In genomic region chr3:126466886-126467610, GRCh38 we compare ENCODE assay signal across 20 cellular contexts. TPM values are rescaled to one million over a fixed set of nuclear protein-coding genes. Genes with fewer than 3 reads are reported as not detected.
DNase-seq lines count a peak whose midpoint lies in the region; ATAC-seq and TF ChIP-seq lines count a peak whose summit lies in the region.
"Had no signal": no experiment of that assay in that cellular context is flagged by ENCODE, and none has a peak within 500 bp of the region (broad histone marks: within the 10 kb centered on the region; RNA-seq: fewer than 3 reads in every experiment).

No MANE protein-coding gene starts in this region.

- peaks cover 8 to 100% (median 97%) of the 10 kb centered on the region in 6 donors for H3K36me3 ChIP-seq in spleen

- H3K27me3 ChIP-seq in spleen (replicated peaks in 1 of 7), result no peaks in the 10 kb centered on the region

- TF ChIP-seq CTCF in spleen (IDR thresholded peaks at IDR 0.05 in 8 of 11, conservative IDR thresholded peaks at IDR 0.05 in 3 of 11), result no peak

- CTCF ChIA-PET in activated CD4-positive, alpha-beta memory T cell treated with anti-CD3 and anti-CD28 coated beads, Interleukin-2, amount 10 ng/mL, durations not matched to agents 7 days and 5 days (lab: Charles Lee), result no interaction called here
- CTCF ChIA-PET in activated CD4-positive, alpha-beta memory T cell treated with anti-CD3 and anti-CD28 coated beads for 36 hours (lab: Charles Lee), result interaction anchor here (0.8 kb wide), 1 partner anchor 8 kb away, joined by 3 read pairs; no protein-coding TSS in a partner anchor

- no peaks in the 10 kb centered on the region for H3K9me3 ChIP-seq in spleen

- no peak for TF ChIP-seq POLR2A in spleen (IDR thresholded peaks at IDR 0.05)

- H3K27ac Mint-ChIP-seq in activated CD4-positive, alpha-beta memory T cell treated with anti-CD3 and anti-CD28 coated beads, Interleukin-2, amount 10 ng/mL, durations not matched to agents 7 days and 5 days, result peak overlapping the region; percentile 18
- H3K27ac Mint-ChIP-seq in activated CD4-positive, alpha-beta memory T cell treated with anti-CD3 and anti-CD28 coated beads for 36 hours, result no peak overlapping the region
- peak overlapping the region in 1 of 2 donors; percentile 71 for H3K27ac Mint-ChIP-seq in effector memory CD8-positive, alpha-beta T cell

- H3K9me3 Mint-ChIP-seq in activated CD4-positive, alpha-beta memory T cell treated with anti-CD3 and anti-CD28 coated beads, Interleukin-2, amount 10 ng/mL, durations not matched to agents 7 days and 5 days, result no peaks in the 10 kb centered on the region
- no peaks in the 10 kb centered on the region for H3K9me3 Mint-ChIP-seq in activated CD4-positive, alpha-beta memory T cell treated with anti-CD3 and anti-CD28 coated beads for 36 hours
- H3K9me3 Mint-ChIP-seq in effector memory CD8-positive, alpha-beta T cell, result no peaks in the 10 kb centered on the region
- H3K9me3 Mint-ChIP-seq: immature natural killer cell, T-cell had no signal

- peaks cover 67% of the 10 kb centered on the region for H3K36me3 Mint-ChIP-seq in activated CD4-positive, alpha-beta memory T cell treated with anti-CD3 and anti-CD28 coated beads, Interleukin-2, amount 10 ng/mL, durations not matched to agents 7 days and 5 days (ENCODE audit: low read depth)
- peaks cover 62% of the 10 kb centered on the region for H3K36me3 Mint-ChIP-seq in activated CD4-positive, alpha-beta memory T cell treated with anti-CD3 and anti-CD28 coated beads for 36 hours
- H3K36me3 Mint-ChIP-seq in effector memory CD8-positive, alpha-beta T cell (ENCODE audit: insufficient read depth), result peaks cover 95% of the 10 kb centered on the region

- H3K4me1 Mint-ChIP-seq in activated CD4-positive, alpha-beta memory T cell treated with anti-CD3 and anti-CD28 coated beads, Interleukin-2, amount 10 ng/mL, durations not matched to agents 7 days and 5 days, result peaks cover 42% of the 10 kb centered on the region
- peaks cover 35% of the 10 kb centered on the region for H3K4me1 Mint-ChIP-seq in activated CD4-positive, alpha-beta memory T cell treated with anti-CD3 and anti-CD28 coated beads for 36 hours (ENCODE audit: low read depth)
- H3K4me1 Mint-ChIP-seq in effector memory CD8-positive, alpha-beta T cell (ENCODE audit: low read depth in 2 of 2), result peaks cover 25 to 35% of the 10 kb centered on the region in 2 donors

- POLR2A ChIA-PET in activated CD4-positive, alpha-beta memory T cell treated with anti-CD3 and anti-CD28 coated beads, Interleukin-2, amount 10 ng/mL, durations not matched to agents 7 days and 5 days (lab: Charles Lee), result interaction anchor here (1.3 to 1.6 kb wide), 2 partner anchors 8 to 9 kb away, joined by 4 read pairs; partner anchors contain the start of gene ZXDC
- POLR2A ChIA-PET in activated CD4-positive, alpha-beta memory T cell treated with anti-CD3 and anti-CD28 coated beads for 36 hours (lab: Charles Lee), result no interaction called here

- DNase-seq in activated CD4-positive, alpha-beta memory T cell treated with anti-CD3 and anti-CD28 coated beads, Interleukin-2, amount 10 ng/mL, durations not matched to agents 7 days and 5 days, result no peak
- no peak for DNase-seq in activated CD4-positive, alpha-beta memory T cell treated with anti-CD3 and anti-CD28 coated beads for 36 hours
- peak; percentile 39 for DNase-seq in MV-4-11 (lab: John Stamatoyannopoulos, UW)
- DNase-seq in effector memory CD8-positive, alpha-beta T cell, result no peak
- peak; percentile 70 for DNase-seq in spleen
- DNase-seq in NCI-H82 treated with DMSO at 0.1 percent for 48 hours (lab: John Stamatoyannopoulos, UW; ENCODE audit: unreplicated experiment), result no peak
- DNase-seq: immature natural killer cell, midbrain, NCI-H146, NCI-H526, T-cell had no signal

- H3K4me3 Mint-ChIP-seq in activated CD4-positive, alpha-beta memory T cell treated with anti-CD3 and anti-CD28 coated beads, Interleukin-2, amount 10 ng/mL, durations not matched to agents 7 days and 5 days, result no peak overlapping the region
- no peak overlapping the region for H3K4me3 Mint-ChIP-seq in activated CD4-positive, alpha-beta memory T cell treated with anti-CD3 and anti-CD28 coated beads for 36 hours
- peak overlapping the region in 1 of 2 donors; percentile 22 for H3K4me3 Mint-ChIP-seq in effector memory CD8-positive, alpha-beta T cell
- H3K4me3 Mint-ChIP-seq: immature natural killer cell, T-cell had no signal

- 62 to 77% (median 70%) methylated on average over 19 of the region's 19 CpGs for WGBS in spleen, 5 donors

- H3K27me3 Mint-ChIP-seq in activated CD4-positive, alpha-beta memory T cell treated with anti-CD3 and anti-CD28 coated beads, Interleukin-2, amount 10 ng/mL, durations not matched to agents 7 days and 5 days, result no peaks in the 10 kb centered on the region
- H3K27me3 Mint-ChIP-seq in activated CD4-positive, alpha-beta memory T cell treated with anti-CD3 and anti-CD28 coated beads for 36 hours, result no peaks in the 10 kb centered on the region
- H3K27me3 Mint-ChIP-seq in effector memory CD8-positive, alpha-beta T cell, result no peaks in the 10 kb centered on the region
- H3K27me3 Mint-ChIP-seq: T-cell had no signal

- peak overlapping the region in 5 of 8 donors; percentile 3 to 72 (median 58) for H3K27ac ChIP-seq in spleen

- ATAC-seq in effector memory CD8-positive, alpha-beta T cell (replicated peaks), result peak; percentile 22
- ATAC-seq in GM19397 (IDR thresholded peaks at IDR 0.05; ENCODE audit: unreplicated experiment), result no peak
- ATAC-seq in GM18520 (IDR thresholded peaks at IDR 0.05; ENCODE audit: unreplicated experiment), result no peak
- ATAC-seq: activated CD4-positive, CD25-positive, alpha-beta regulatory T cell treated with anti-CD3 and anti-CD28 coated beads, Interleukin-2, amount 50 U/mL, for 24 hours; GM12878; K562; T-cell had no signal

- H3K4me1 ChIP-seq in spleen, result peaks cover 14 to 78% (median 42%) of the 10 kb centered on the region in 6 donors

- intact Hi-C loops in activated CD4-positive, alpha-beta memory T cell treated with anti-CD3 and anti-CD28 coated beads for 36 hours (cut with micrococcal nuclease), result no loop called here
- intact Hi-C loops in spleen (cut with DNase I; ENCODE audit: low total_unique reads), result no loop called here

- no peak overlapping the region for H3K4me3 ChIP-seq in spleen
- H3K4me3 ChIP-seq: GM12878, K562, smooth muscle cell had no signal

RNA-seq across cellular contexts. Expression of gene ZXDC, which starts 8.6 kb away (rescaled TPM):
- total RNA-seq in activated CD4-positive, alpha-beta memory T cell treated with anti-CD3 and anti-CD28 coated beads, Interleukin-2, amount 10 ng/mL, durations not matched to agents 7 days and 5 days, result 10 to 100 TPM; 23.8 to 23.9 TPM
- total RNA-seq in activated CD4-positive, alpha-beta memory T cell treated with anti-CD3 and anti-CD28 coated beads for 36 hours, result 10 to 100 TPM; 18.2 to 19.1 TPM
- 10 to 100 TPM; 32.4 to 75.3 (median 50.0) TPM for total RNA-seq in spleen
- 10 to 100 TPM in 2 of 3 donors, 1 to 10 TPM in 1; 7.5 to 14.6 (median 13.2) TPM for polyA plus RNA-seq in spleen

RNA-seq across cellular contexts. Expression of gene UROC1, which starts 50.5 kb away (rescaled TPM):
- not detected for total RNA-seq in activated CD4-positive, alpha-beta memory T cell treated with anti-CD3 and anti-CD28 coated beads, Interleukin-2, amount 10 ng/mL, durations not matched to agents 7 days and 5 days
- total RNA-seq in activated CD4-positive, alpha-beta memory T cell treated with anti-CD3 and anti-CD28 coated beads for 36 hours, result not detected
- under 1 TPM in 1 of 7 donors, not detected in 6; 0.16 TPM for total RNA-seq in spleen
- polyA plus RNA-seq in spleen, result under 1 TPM; 0.02 to 0.03 (median 0.02) TPM
- total RNA-seq: A673, epithelial cell of proximal tubule, GM12878, K562, osteocyte, smooth muscle cell had no signal
- polyA plus RNA-seq: immature natural killer cell, K562, smooth muscle cell had no signal

RNA-seq across cellular contexts. Expression of gene CHST13, which starts 56.9 kb away (rescaled TPM):
- not detected for total RNA-seq in activated CD4-positive, alpha-beta memory T cell treated with anti-CD3 and anti-CD28 coated beads, Interleukin-2, amount 10 ng/mL, durations not matched to agents 7 days and 5 days
- total RNA-seq in activated CD4-positive, alpha-beta memory T cell treated with anti-CD3 and anti-CD28 coated beads for 36 hours, result not detected
- total RNA-seq in spleen, result 10 to 100 TPM in 1 of 7 donors, 1 to 10 TPM in 6; 2.4 to 11.2 (median 5.6) TPM
- polyA plus RNA-seq in spleen, result 1 to 10 TPM in 2 of 3 donors, under 1 TPM in 1; 0.26 to 1.8 (median 1.0) TPM
- total RNA-seq: A673, GM12878, K562, osteocyte, smooth muscle cell had no signal
- polyA plus RNA-seq: GM12878, K562, smooth muscle cell had no signal

Comparison
In these comparisons a context has a peak if more than half of its experiments do, and no peak if none do; other contexts are left out.
1. DNase-seq: peak in MV-4-11 (single experiment) and spleen (single experiment); none in activated CD4-positive, alpha-beta memory T cell treated with anti-CD3 and anti-CD28 coated beads, Interleukin-2, amount 10 ng/mL, durations not matched to agents 7 days and 5 days (single experiment), activated CD4-positive, alpha-beta memory T cell treated with anti-CD3 and anti-CD28 coated beads for 36 hours (single experiment), effector memory CD8-positive, alpha-beta T cell (0 of 3) and NCI-H82 treated with DMSO at 0.1 percent for 48 hours (single experiment).